ENCODE assay signal across 17 cellular contexts in genomic region chr17:9057310-9057709, GRCh38.
"Had no signal": no experiment of that assay in that cellular context is flagged by ENCODE, and none has a peak within 500 bp of the region (broad histone marks: within the 10 kb centered on the region; RNA-seq: fewer than 3 reads in every experiment).

No MANE protein-coding gene starts in this region.

- H2AFZ ChIP-seq: hepatocyte had no signal

- H3K9me3 ChIP-seq: body of pancreas had no signal

- H3K4me3 ChIP-seq: body of pancreas, hepatocyte, lung, skin epidermis had no signal

- ATAC-seq: activated T-helper 17 cell treated with anti-CD3 and anti-CD28 coated beads, Interleukin-2, amount 50 U/mL, for 72 hours; body of pancreas; left colon; natural killer cell treated with Interleukin-12 subunit alpha and Interleukin-12 subunit beta and Interleukin-15 and Interleukin-18, amount 100 ng/mL, for 72 hours; T-helper 17 cell had no signal

- H3K4me2 ChIP-seq: hepatocyte had no signal

- DNase-seq: activated B cell treated with CpG ODN at 0.5 μM for 24 hours; activated CD4-positive, alpha-beta memory T cell treated with anti-CD3 and anti-CD28 coated beads for 36 hours; activated CD4-positive, alpha-beta T cell treated with anti-CD3 and anti-CD28 coated beads for 4 hours; activated naive CD4-positive, alpha-beta T cell; activated naive CD8-positive, alpha-beta T cell treated with anti-CD3 and anti-CD28 coated beads, Interleukin-2, amount 10 ng/mL, durations not matched to agents 7 days and 5 days; activated T-cell treated with anti-CD3 and anti-CD28 coated beads, Interleukin-2, amount 50 U/mL, for 1 hour; dermis blood vessel endothelial cell; effector memory CD4-positive, alpha-beta T cell; stimulated activated CD4-positive, alpha-beta T cell treated with anti-CD3 and anti-CD28 coated beads, Interleukin-4, amount 100 ng/mL, for 1 hour; T-helper 17 cell had no signal

- H3K27ac ChIP-seq: hepatocyte had no signal

- H3K27me3 ChIP-seq: body of pancreas had no signal

- H3K79me2 ChIP-seq: hepatocyte had no signal
